Comparison of ENCODE assay signal across 8 cellular contexts in genomic region chr5:131209506-131210191, GRCh38. TPM values are rescaled to one million over a fixed set of nuclear protein-coding genes. Genes with fewer than 3 reads are reported as not detected.
DNase-seq lines count a peak whose midpoint lies in the region; ATAC-seq and TF ChIP-seq lines count a peak whose summit lies in the region.

No MANE protein-coding gene starts in this region.

- H3K4me1 Mint-ChIP-seq in T-helper 2 cell treated with Interferon-gamma antibody and Interleukin-4, amounts not matched to agents 5 μg/mL and 100 μg/mL, for 36 hours (ENCODE audit: low read depth) = peaks cover 48% of the 10 kb centered on the region
- peaks cover 10% of the 10 kb centered on the region for H3K4me1 Mint-ChIP-seq in glutamatergic neuron (ENCODE audit: low read depth, unreplicated experiment)

- no peaks in the 10 kb centered on the region for H3K27me3 ChIP-seq in foreskin keratinocyte

- peak overlapping the region; percentile 93 for H3K27ac Mint-ChIP-seq in T-helper 2 cell treated with Interferon-gamma antibody and Interleukin-4, amounts not matched to agents 5 μg/mL and 100 μg/mL, for 36 hours
- no peak overlapping the region for H3K27ac Mint-ChIP-seq in glutamatergic neuron (ENCODE audit: unreplicated experiment)

- peak overlapping the region; percentile 84 for H3K4me3 Mint-ChIP-seq in T-helper 2 cell treated with Interferon-gamma antibody and Interleukin-4, amounts not matched to agents 5 μg/mL and 100 μg/mL, for 36 hours
- no peak overlapping the region for H3K4me3 Mint-ChIP-seq in glutamatergic neuron (ENCODE audit: unreplicated experiment)

- H3K9me3 Mint-ChIP-seq in T-helper 2 cell treated with Interferon-gamma antibody and Interleukin-4, amounts not matched to agents 5 μg/mL and 100 μg/mL, for 36 hours = no peaks in the 10 kb centered on the region
- H3K9me3 Mint-ChIP-seq in glutamatergic neuron (ENCODE audit: unreplicated experiment) = peaks cover 3% of the 10 kb centered on the region

- TF ChIP-seq CTCF in glutamatergic neuron (IDR thresholded peaks at IDR 0.05; ENCODE audit: partially characterized antibody, unreplicated experiment) (no peak), foreskin keratinocyte (conservative IDR thresholded peaks at IDR 0.05) (no peak)

- DNase-seq in GF-D8 (lab: John Stamatoyannopoulos, UW) (peak; percentile 81), glutamatergic neuron (no peak), foreskin keratinocyte (no peak)
- DNase-seq in Jurkat, Clone E6-1 (ENCODE audit: low read depth, low spot score) = peak; percentile 99
- peak; percentile 48 for DNase-seq in T-helper 2 cell treated with Interferon-gamma antibody and Interleukin-4, amounts not matched to agents 5 μg/mL and 100 μg/mL, for 36 hours (ENCODE audit: low spot score)
- DNase-seq in effector CD4-positive, alpha-beta T cell = peak; percentile 57
- peak; percentile 25 to 33 for DNase-seq in stimulated activated CD8-positive, alpha-beta memory T cell treated with anti-CD3 and anti-CD28 coated beads, Interleukin-7, amount 100 ng/mL, for 4 hours (ENCODE audit: low read depth in 2 of 2)

- no peak overlapping the region for H3K27ac ChIP-seq in foreskin keratinocyte

- H3K4me1 ChIP-seq in foreskin keratinocyte = no peaks in the 10 kb centered on the region

- H3K4me3 ChIP-seq in Jurkat, Clone E6-1 (ENCODE audit: low read length) = peak overlapping the region; percentile 38

- H3K36me3 Mint-ChIP-seq in T-helper 2 cell treated with Interferon-gamma antibody and Interleukin-4, amounts not matched to agents 5 μg/mL and 100 μg/mL, for 36 hours (ENCODE audit: low read depth) = peaks cover 10% of the 10 kb centered on the region
- H3K36me3 Mint-ChIP-seq in glutamatergic neuron (ENCODE audit: unreplicated experiment) = no peaks in the 10 kb centered on the region

- ATAC-seq in GM21390 (IDR thresholded peaks at IDR 0.05; ENCODE audit: unreplicated experiment) = peak; percentile 83
- ATAC-seq in foreskin keratinocyte = no peak

- no peaks in the 10 kb centered on the region for H3K27me3 Mint-ChIP-seq in T-helper 2 cell treated with Interferon-gamma antibody and Interleukin-4, amounts not matched to agents 5 μg/mL and 100 μg/mL, for 36 hours (ENCODE audit: low read depth)
- peaks cover 4% of the 10 kb centered on the region for H3K27me3 Mint-ChIP-seq in glutamatergic neuron (ENCODE audit: unreplicated experiment)

RNA-seq across cellular contexts. Expression of gene LYRM7, which starts 38.9 kb away (rescaled TPM):
- polyA plus RNA-seq in Jurkat, Clone E6-1 (2012; ENCODE audit: insufficient read depth, insufficient read length) = 23.0 TPM
- total RNA-seq in glutamatergic neuron (ENCODE audit: unreplicated experiment) (6.4 TPM), foreskin keratinocyte (5.0 and 8.0 TPM in 2 replicates)
- 3.4 and 4.2 TPM in 2 replicates for polyA plus RNA-seq in foreskin keratinocyte

RNA-seq across cellular contexts. Expression of gene HINT1, which starts 44.6 kb away (rescaled TPM):
- 717 TPM for polyA plus RNA-seq in Jurkat, Clone E6-1 (2012; ENCODE audit: insufficient read depth, insufficient read length)
- total RNA-seq in glutamatergic neuron (ENCODE audit: unreplicated experiment) = 180 TPM
- 355 TPM in 2 replicates for total RNA-seq in foreskin keratinocyte
- polyA plus RNA-seq in foreskin keratinocyte = 619 and 631 TPM in 2 replicates

RNA-seq across cellular contexts. Expression of gene CDC42SE2, which starts 54.2 kb away (rescaled TPM):
- polyA plus RNA-seq in Jurkat, Clone E6-1 (2012; ENCODE audit: insufficient read depth, insufficient read length) = 28.7 TPM
- 15.5 TPM for total RNA-seq in glutamatergic neuron (ENCODE audit: unreplicated experiment)
- 23.7 and 24.8 TPM in 2 replicates for total RNA-seq in foreskin keratinocyte
- 8.8 and 10.4 TPM in 2 replicates for polyA plus RNA-seq in foreskin keratinocyte

Comparison
In these comparisons a context has a peak if more than half of its experiments do, and no peak if none do; other contexts are left out.
1. DNase-seq: peak in GF-D8 (single experiment), Jurkat, Clone E6-1 (single experiment), T-helper 2 cell treated with Interferon-gamma antibody and Interleukin-4, amounts not matched to agents 5 μg/mL and 100 μg/mL, for 36 hours (single experiment), effector CD4-positive, alpha-beta T cell (single experiment) and stimulated activated CD8-positive, alpha-beta memory T cell treated with anti-CD3 and anti-CD28 coated beads, Interleukin-7, amount 100 ng/mL, for 4 hours (2 of 2); none in glutamatergic neuron (single experiment) and foreskin keratinocyte (0 of 2).